ENCODE assay signal across 1 cellular context in the genomic region with DNA sequence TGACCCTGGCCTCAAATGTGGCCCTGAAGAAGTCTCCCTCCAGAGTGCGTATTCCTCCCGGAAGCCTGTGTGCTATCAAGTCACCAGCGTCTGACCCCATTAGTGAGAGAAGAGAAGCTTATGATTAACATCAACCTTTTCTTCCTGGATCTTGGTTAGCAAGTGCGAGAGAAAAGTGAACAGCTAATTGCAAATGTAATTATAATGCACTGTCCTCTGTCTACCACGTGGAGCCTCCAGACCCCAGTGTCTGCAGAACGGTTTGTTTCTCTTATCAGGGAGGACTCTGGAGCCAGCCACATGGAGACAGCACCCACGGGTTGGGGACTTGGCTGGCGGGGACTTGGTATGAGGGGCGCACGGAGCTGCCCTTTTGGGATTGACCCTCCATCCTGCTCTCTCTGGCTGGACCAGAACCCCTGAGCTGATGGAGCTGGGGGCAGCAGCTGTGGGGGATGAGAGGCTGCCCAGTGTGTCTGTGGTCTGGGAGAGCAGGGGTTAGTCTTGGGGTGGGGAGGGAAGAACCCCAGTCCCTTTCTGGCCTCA.
TF ChIP-seq lines count a peak whose summit lies in the region.

No MANE protein-coding gene starts in this region.

TF ChIP-seq in SK-N-SH treated with all-trans-retinoic acid at 6 μM for 48 hours, 23 proteins besides CTCF, POLR2A, EP300 and RAD21 (continued from another document):
- TF ChIP-seq SNAI2 (CRISPR knock-in tag; IDR thresholded peaks at IDR 0.05) (no peak), BACH2 (CRISPR knock-in tag; IDR thresholded peaks at IDR 0.05; ENCODE audit: borderline replicate concordance) (no peak), ARNTL (CRISPR knock-in tag; IDR thresholded peaks at IDR 0.05; ENCODE audit: borderline replicate concordance, low read depth) (no peak), ZFP3 (CRISPR knock-in tag; IDR thresholded peaks at IDR 0.05) (no peak)
- TF ChIP-seq, protein P1, sequence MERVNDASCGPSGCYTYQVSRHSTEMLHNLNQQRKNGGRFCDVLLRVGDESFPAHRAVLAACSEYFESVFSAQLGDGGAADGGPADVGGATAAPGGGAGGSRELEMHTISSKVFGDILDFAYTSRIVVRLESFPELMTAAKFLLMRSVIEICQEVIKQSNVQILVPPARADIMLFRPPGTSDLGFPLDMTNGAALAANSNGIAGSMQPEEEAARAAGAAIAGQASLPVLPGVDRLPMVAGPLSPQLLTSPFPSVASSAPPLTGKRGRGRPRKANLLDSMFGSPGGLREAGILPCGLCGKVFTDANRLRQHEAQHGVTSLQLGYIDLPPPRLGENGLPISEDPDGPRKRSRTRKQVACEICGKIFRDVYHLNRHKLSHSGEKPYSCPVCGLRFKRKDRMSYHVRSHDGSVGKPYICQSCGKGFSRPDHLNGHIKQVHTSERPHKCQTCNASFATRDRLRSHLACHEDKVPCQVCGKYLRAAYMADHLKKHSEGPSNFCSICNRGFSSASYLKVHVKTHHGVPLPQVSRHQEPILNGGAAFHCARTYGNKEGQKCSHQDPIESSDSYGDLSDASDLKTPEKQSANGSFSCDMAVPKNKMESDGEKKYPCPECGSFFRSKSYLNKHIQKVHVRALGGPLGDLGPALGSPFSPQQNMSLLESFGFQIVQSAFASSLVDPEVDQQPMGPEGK (CRISPR knock-in tag; IDR thresholded peaks at IDR 0.05; ENCODE audit: borderline replicate concordance), result no peak
